Comparison of ENCODE assay signal across 1 cellular context in genomic region chr22:24555496-24556253, GRCh38.
TF ChIP-seq lines count a peak whose summit lies in the region.

Gene SNRPD3 (plus strand): TSS chr22:24555999. CDS start chr22:24557675, 1,676 bp downstream.

TF ChIP-seq in HepG2, 621 proteins besides CTCF, POLR2A, EP300 and RAD21 (continued from another document and continues in another):
- peak; percentile 78; the same call in 2 of the 3 replicates for TF ChIP-seq MXI1 (IDR thresholded peaks at IDR 0.05; ENCODE audit: borderline replicate concordance, low read depth, low read length)
- TF ChIP-seq RXRA (CRISPR knock-in tag; IDR thresholded peaks at IDR 0.05) = peak; percentile 79
- peak; percentile 83; the same call in 1 of the 2 replicates for TF ChIP-seq ZNF784 (CRISPR knock-in tag; IDR thresholded peaks at IDR 0.05; ENCODE audit: borderline replicate concordance)
- TF ChIP-seq ZFP62 (CRISPR knock-in tag; IDR thresholded peaks at IDR 0.05) = no peak
- TF ChIP-seq EED (CRISPR knock-in tag; IDR thresholded peaks at IDR 0.05) = peak; percentile 91; the same call in 1 of the 2 replicates
- no peak for TF ChIP-seq RFX5 (IDR thresholded peaks at IDR 0.05; ENCODE audit: low read depth, low read length)
- peak; percentile 88 for TF ChIP-seq ZIK1 (CRISPR knock-in tag; IDR thresholded peaks at IDR 0.05; ENCODE audit: borderline replicate concordance, low read depth)
- 0 out of 2 replicates have a peak, but pooled peaks have one; percentile 19 for TF ChIP-seq ZNF343 (CRISPR knock-in tag; IDR thresholded peaks at IDR 0.05)
- no peak; the same call in 1 of the 2 replicates for TF ChIP-seq ZNF546 (CRISPR knock-in tag; conservative IDR thresholded peaks at IDR 0.05)
- peak; percentile 89; the same call in 1 of the 2 replicates for TF ChIP-seq SNAI1 (CRISPR knock-in tag; IDR thresholded peaks at IDR 0.05; ENCODE audit: borderline replicate concordance)
- peak; percentile 91 for TF ChIP-seq YY1 (IDR thresholded peaks at IDR 0.05; ENCODE audit: insufficient read depth, insufficient replicate concordance, low read depth, low read length)
- peak; percentile 91 for TF ChIP-seq E2F1 (CRISPR knock-in tag; IDR thresholded peaks at IDR 0.05)
- TF ChIP-seq ZNF224 (CRISPR knock-in tag; IDR thresholded peaks at IDR 0.05) = no peak; the same call in 1 of the 2 replicates
- TF ChIP-seq ZNF460 (CRISPR knock-in tag; IDR thresholded peaks at IDR 0.05; ENCODE audit: borderline replicate concordance) = no peak; the same call in 1 of the 2 replicates
- TF ChIP-seq, protein P1, sequence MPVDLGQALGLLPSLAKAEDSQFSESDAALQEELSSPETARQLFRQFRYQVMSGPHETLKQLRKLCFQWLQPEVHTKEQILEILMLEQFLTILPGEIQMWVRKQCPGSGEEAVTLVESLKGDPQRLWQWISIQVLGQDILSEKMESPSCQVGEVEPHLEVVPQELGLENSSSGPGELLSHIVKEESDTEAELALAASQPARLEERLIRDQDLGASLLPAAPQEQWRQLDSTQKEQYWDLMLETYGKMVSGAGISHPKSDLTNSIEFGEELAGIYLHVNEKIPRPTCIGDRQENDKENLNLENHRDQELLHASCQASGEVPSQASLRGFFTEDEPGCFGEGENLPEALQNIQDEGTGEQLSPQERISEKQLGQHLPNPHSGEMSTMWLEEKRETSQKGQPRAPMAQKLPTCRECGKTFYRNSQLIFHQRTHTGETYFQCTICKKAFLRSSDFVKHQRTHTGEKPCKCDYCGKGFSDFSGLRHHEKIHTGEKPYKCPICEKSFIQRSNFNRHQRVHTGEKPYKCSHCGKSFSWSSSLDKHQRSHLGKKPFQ (CRISPR knock-in tag; IDR thresholded peaks at IDR 0.05; ENCODE audit: insufficient replicate concordance) = peak; percentile 85
- TF ChIP-seq ZNF331 (CRISPR knock-in tag; IDR thresholded peaks at IDR 0.05) = peak; percentile 72; the same call in 1 of the 2 replicates
- 0 out of 2 replicates have a peak, but pooled peaks have one; percentile 42 for TF ChIP-seq BRCA1 (CRISPR knock-in tag; IDR thresholded peaks at IDR 0.05)
- TF ChIP-seq ZNF709 (CRISPR knock-in tag; IDR thresholded peaks at IDR 0.05) = peak; percentile 86
- no peak for TF ChIP-seq ZNF550 (CRISPR knock-in tag; IDR thresholded peaks at IDR 0.05; ENCODE audit: borderline replicate concordance)
- TF ChIP-seq GTF3A (CRISPR knock-in tag; conservative IDR thresholded peaks at IDR 0.05) = no peak
- peak; percentile 25; the same call in 1 of the 2 replicates for TF ChIP-seq PRDM10 (CRISPR knock-in tag; IDR thresholded peaks at IDR 0.05; ENCODE audit: low read depth)
- no peak for TF ChIP-seq TEAD2 (CRISPR knock-in tag; IDR thresholded peaks at IDR 0.05)
- no peak for TF ChIP-seq RAD51 (IDR thresholded peaks at IDR 0.05; ENCODE audit: borderline replicate concordance)
- TF ChIP-seq CC2D1A (CRISPR knock-in tag; IDR thresholded peaks at IDR 0.05) = 0 out of 2 replicates have a peak, but pooled peaks have one; percentile 52
- TF ChIP-seq SRSF1 (optimal IDR thresholded peaks at IDR 0.05; ENCODE audit: low read depth, low read length) = peak; percentile 70
- TF ChIP-seq SMAD9 (CRISPR knock-in tag; IDR thresholded peaks at IDR 0.05) = 0 out of 2 replicates have a peak, but pooled peaks have one; percentile 26
- TF ChIP-seq PITX1 (CRISPR knock-in tag; IDR thresholded peaks at IDR 0.05) = no peak
- TF ChIP-seq ZNF547 (CRISPR knock-in tag; IDR thresholded peaks at IDR 0.05) = peak; percentile 94
- TF ChIP-seq ATM (IDR thresholded peaks at IDR 0.05; ENCODE audit: borderline replicate concordance) = no peak
- TF ChIP-seq ARNTL (CRISPR knock-in tag; IDR thresholded peaks at IDR 0.05) = peak; percentile 67; the same call in 1 of the 2 replicates
- no peak for TF ChIP-seq PAWR (CRISPR knock-in tag; IDR thresholded peaks at IDR 0.05; ENCODE audit: borderline replicate concordance)
- TF ChIP-seq ZNF253 (CRISPR knock-in tag; IDR thresholded peaks at IDR 0.05; ENCODE audit: borderline replicate concordance) = no peak
- no peak for TF ChIP-seq ZNF75D (CRISPR knock-in tag; IDR thresholded peaks at IDR 0.05; ENCODE audit: borderline replicate concordance)
- peak; percentile 88; the same call in 1 of the 2 replicates for TF ChIP-seq SIN3A (IDR thresholded peaks at IDR 0.05; ENCODE audit: borderline replicate concordance, low read depth, low read length)
- TF ChIP-seq ZNF772 (CRISPR knock-in tag; IDR thresholded peaks at IDR 0.05) = peak; percentile 88; the same call in 1 of the 2 replicates
- TF ChIP-seq ZC3H13 (CRISPR knock-in tag; IDR thresholded peaks at IDR 0.05) = no peak
- TF ChIP-seq ZNF776 (CRISPR knock-in tag; IDR thresholded peaks at IDR 0.05) = peak; percentile 76; the same call in 1 of the 2 replicates
- no peak for TF ChIP-seq ZNF432 (CRISPR knock-in tag; IDR thresholded peaks at IDR 0.05; ENCODE audit: borderline replicate concordance)
- TF ChIP-seq ZNF510 (CRISPR knock-in tag; IDR thresholded peaks at IDR 0.05; ENCODE audit: low read depth) = no peak; the same call in 1 of the 2 replicates
- peak; percentile 96; the same call in 1 of the 2 replicates for TF ChIP-seq THAP9 (CRISPR knock-in tag; IDR thresholded peaks at IDR 0.05; ENCODE audit: borderline replicate concordance)
- peak; percentile 83 for TF ChIP-seq AKAP8 (CRISPR knock-in tag; IDR thresholded peaks at IDR 0.05)
- TF ChIP-seq ZNF33B (CRISPR knock-in tag; IDR thresholded peaks at IDR 0.05) = peak; percentile 78; the same call in 1 of the 2 replicates
- TF ChIP-seq ZNF275 (CRISPR knock-in tag; IDR thresholded peaks at IDR 0.05; ENCODE audit: borderline replicate concordance) = peak; percentile 45; the same call in 1 of the 2 replicates
- TF ChIP-seq ZNF20 (CRISPR knock-in tag; IDR thresholded peaks at IDR 0.05) = no peak; the same call in 1 of the 2 replicates
- peak; percentile 60; the same call in 1 of the 2 replicates for TF ChIP-seq NFYB (CRISPR knock-in tag; IDR thresholded peaks at IDR 0.05)
- TF ChIP-seq ZNF552 (CRISPR knock-in tag; IDR thresholded peaks at IDR 0.05; ENCODE audit: borderline replicate concordance) = peak; percentile 79; the same call in 1 of the 2 replicates
- peak; percentile 85; the same call in 1 of the 2 replicates for TF ChIP-seq ZBTB20 (CRISPR knock-in tag; IDR thresholded peaks at IDR 0.05; ENCODE audit: borderline replicate concordance, low read depth)
- peak; percentile 46; the same call in 1 of the 2 replicates for TF ChIP-seq ZNF724P (CRISPR knock-in tag; IDR thresholded peaks at IDR 0.05; ENCODE audit: borderline replicate concordance)
- TF ChIP-seq KDM6A (CRISPR knock-in tag; IDR thresholded peaks at IDR 0.05; ENCODE audit: low read depth) = no peak
- 0 out of 2 replicates have a peak, but pooled peaks have one; percentile 9 for TF ChIP-seq ZNF24 (IDR thresholded peaks at IDR 0.05)
- TF ChIP-seq NFE2L1 (CRISPR knock-in tag; IDR thresholded peaks at IDR 0.05; ENCODE audit: borderline replicate concordance) = no peak
- peak; percentile 74 for TF ChIP-seq FOSL2 (CRISPR knock-in tag; IDR thresholded peaks at IDR 0.05)
- TF ChIP-seq, protein P2, sequence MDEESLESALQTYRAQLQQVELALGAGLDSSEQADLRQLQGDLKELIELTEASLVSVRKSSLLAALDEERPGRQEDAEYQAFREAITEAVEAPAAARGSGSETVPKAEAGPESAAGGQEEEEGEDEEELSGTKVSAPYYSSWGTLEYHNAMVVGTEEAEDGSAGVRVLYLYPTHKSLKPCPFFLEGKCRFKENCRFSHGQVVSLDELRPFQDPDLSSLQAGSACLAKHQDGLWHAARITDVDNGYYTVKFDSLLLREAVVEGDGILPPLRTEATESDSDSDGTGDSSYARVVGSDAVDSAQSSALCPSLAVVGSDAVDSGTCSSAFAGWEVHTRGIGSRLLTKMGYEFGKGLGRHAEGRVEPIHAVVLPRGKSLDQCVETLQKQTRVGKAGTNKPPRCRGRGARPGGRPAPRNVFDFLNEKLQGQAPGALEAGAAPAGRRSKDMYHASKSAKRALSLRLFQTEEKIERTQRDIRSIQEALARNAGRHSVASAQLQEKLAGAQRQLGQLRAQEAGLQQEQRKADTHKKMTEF (CRISPR knock-in tag; IDR thresholded peaks at IDR 0.05) = peak; percentile 94
- TF ChIP-seq HOMEZ (CRISPR knock-in tag; IDR thresholded peaks at IDR 0.05; ENCODE audit: low read depth) = no peak
- no peak for TF ChIP-seq MZF1 (CRISPR knock-in tag; IDR thresholded peaks at IDR 0.05; ENCODE audit: borderline replicate concordance)
